5 cellular contexts compared by ENCODE assay signal in the genomic region with DNA sequence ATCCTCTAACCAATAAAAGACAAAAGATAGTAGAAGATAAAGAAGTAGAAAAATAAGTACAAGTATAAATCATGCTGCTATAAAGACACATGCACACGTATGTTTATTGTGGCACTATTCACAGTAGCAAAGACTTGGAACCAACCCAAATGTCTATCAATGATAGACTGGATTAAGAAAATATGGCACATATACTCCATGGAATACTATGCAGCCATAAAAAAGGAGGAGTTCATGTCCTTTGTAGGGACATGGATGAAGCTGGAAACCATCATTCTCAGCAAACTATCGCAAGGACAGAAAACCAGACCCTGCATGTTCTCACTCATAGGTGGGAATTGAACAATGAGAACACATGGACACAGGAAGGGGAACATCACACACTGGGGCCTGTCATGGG. TPM values are rescaled to one million over a fixed set of nuclear protein-coding genes. Genes with fewer than 3 reads are reported as not detected.
"Had no signal": no experiment of that assay in that cellular context is flagged by ENCODE, and none has a peak within 500 bp of the region (broad histone marks: within the 10 kb centered on the region; RNA-seq: fewer than 3 reads in every experiment).

No MANE protein-coding gene starts in this region.

RNA-seq across cellular contexts. Expression of a gene that starts 45.2 kb away (rescaled TPM):
- total RNA-seq: stomach, subcutaneous adipose tissue, thoracic aorta, tibial nerve, ureter had no signal
